Comparison of ENCODE assay signal across 1 cellular context in genomic region chr6:25788305-25788922, GRCh38.
TF ChIP-seq lines count a peak whose summit lies in the region.

No MANE protein-coding gene starts in this region.

TF ChIP-seq in SK-N-SH treated with all-trans-retinoic acid at 6 μM for 48 hours, 23 proteins besides CTCF, POLR2A, EP300 and RAD21 (continued from another document):
- TF ChIP-seq CSRNP3 (CRISPR knock-in tag; IDR thresholded peaks at IDR 0.05) (no peak), GLIS3 (CRISPR knock-in tag; IDR thresholded peaks at IDR 0.05) (no peak), ZNF70 (CRISPR knock-in tag; IDR thresholded peaks at IDR 0.05) (no peak), ZFP30 (CRISPR knock-in tag; IDR thresholded peaks at IDR 0.05) (no peak), CSDC2 (CRISPR knock-in tag; IDR thresholded peaks at IDR 0.05) (no peak), ZNF565 (CRISPR knock-in tag; conservative IDR thresholded peaks at IDR 0.05; ENCODE audit: low read depth) (no peak), OSR1 (CRISPR knock-in tag; IDR thresholded peaks at IDR 0.05) (no peak), CREB5 (CRISPR knock-in tag; IDR thresholded peaks at IDR 0.05; ENCODE audit: low read depth) (no peak), ISL1 (CRISPR knock-in tag; IDR thresholded peaks at IDR 0.05) (no peak)
